8 cellular contexts compared by ENCODE assay signal in the genomic region with DNA sequence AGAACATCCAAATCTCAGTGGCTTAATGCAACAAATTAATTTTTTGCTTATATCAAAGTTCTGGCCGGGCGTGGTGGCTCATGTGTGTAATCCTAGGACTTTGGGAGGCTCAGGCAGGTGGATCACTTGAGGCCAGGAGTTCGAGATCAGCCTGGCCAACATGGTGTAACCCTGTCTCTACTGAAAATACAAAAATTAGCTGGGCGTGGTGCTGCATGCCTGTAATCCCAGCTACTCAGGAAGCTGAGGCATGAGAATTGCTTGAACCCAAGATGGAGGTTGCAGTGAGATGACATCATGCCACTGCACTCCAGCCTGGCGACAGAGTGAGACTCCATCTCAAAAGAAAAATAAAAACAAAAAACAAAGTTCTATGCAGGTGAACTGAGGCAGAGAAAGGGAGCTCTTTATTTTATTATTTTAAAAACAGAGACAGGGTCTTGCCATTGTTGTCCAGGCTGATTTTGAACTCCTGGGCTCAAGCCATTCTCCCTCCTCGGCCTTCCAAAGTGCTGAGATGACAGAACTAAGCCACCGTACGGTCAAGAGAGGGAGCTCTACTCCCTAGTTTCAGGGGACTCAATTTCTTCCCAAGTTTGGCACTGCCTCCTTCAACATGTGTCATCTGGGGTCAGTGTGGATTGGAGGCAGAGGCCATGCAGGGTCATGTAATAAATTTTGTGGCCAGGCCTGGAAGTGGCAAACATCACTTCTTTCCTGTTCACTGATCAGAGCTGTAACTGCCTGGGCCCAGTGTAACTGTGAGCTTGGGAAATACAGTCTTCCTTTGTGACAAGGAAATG. TPM values are rescaled to one million over a fixed set of nuclear protein-coding genes. Genes with fewer than 3 reads are reported as not detected.
A peak's percentile ranks its signal among the peaks of the same experiment; 100 is the strongest.
DNase-seq lines count a peak whose midpoint lies in the region; ATAC-seq and TF ChIP-seq lines count a peak whose summit lies in the region.

No MANE protein-coding gene starts in this region.

- TF ChIP-seq CTCF in LNCaP clone FGC (IDR thresholded peaks at IDR 0.05; ENCODE audit: control insufficient read depth, extremely low read depth, insufficient read depth) = peak; percentile 70

- CTCF ChIA-PET in activated CD8-positive, alpha-beta memory T cell treated with anti-CD3 and anti-CD28 coated beads, Interleukin-2, amount 10 ng/mL, durations not matched to agents 7 days and 5 days (lab: Charles Lee) = interaction anchor here (1.1 to 1.6 kb wide), 7 partner anchors 22 to 338 kb away, joined by 3 to 8 read pairs (median 3); no protein-coding TSS in a partner anchor

- H3K4me3 Mint-ChIP-seq in activated CD8-positive, alpha-beta memory T cell treated with anti-CD3 and anti-CD28 coated beads, Interleukin-2, amount 10 ng/mL, durations not matched to agents 7 days and 5 days = peak overlapping the region; percentile 10
- H3K4me3 Mint-ChIP-seq in immature natural killer cell = peak overlapping the region; percentile 46 to 89 (median 85)

- H3K36me3 Mint-ChIP-seq in activated CD8-positive, alpha-beta memory T cell treated with anti-CD3 and anti-CD28 coated beads, Interleukin-2, amount 10 ng/mL, durations not matched to agents 7 days and 5 days = peaks cover 11% of the 10 kb centered on the region
- peaks cover 5 to 26% (median 21%) of the 10 kb centered on the region in 3 donors for H3K36me3 Mint-ChIP-seq in immature natural killer cell

- H3K27ac Mint-ChIP-seq in activated CD8-positive, alpha-beta memory T cell treated with anti-CD3 and anti-CD28 coated beads, Interleukin-2, amount 10 ng/mL, durations not matched to agents 7 days and 5 days = peak overlapping the region; percentile 37
- H3K27ac Mint-ChIP-seq in immature natural killer cell = peak overlapping the region in 5 of 6 donors; percentile 15 to 68 (median 49)

- H3K27ac ChIP-seq in substantia nigra (ENCODE audit: low read depth, low read length, poor library complexity, severe bottlenecking) = peak overlapping the region; percentile 66

- H3K27me3 Mint-ChIP-seq in activated CD8-positive, alpha-beta memory T cell treated with anti-CD3 and anti-CD28 coated beads, Interleukin-2, amount 10 ng/mL, durations not matched to agents 7 days and 5 days = no peaks in the 10 kb centered on the region
- H3K27me3 Mint-ChIP-seq in immature natural killer cell (ENCODE audit: low read depth in 3 of 3) = peaks cover 0 to 3% (median 2%) of the 10 kb centered on the region in 3 donors

- no peak for DNase-seq in activated CD8-positive, alpha-beta memory T cell treated with anti-CD3 and anti-CD28 coated beads, Interleukin-2, amount 10 ng/mL, durations not matched to agents 7 days and 5 days
- no peak for DNase-seq in activated CD8-positive, alpha-beta memory T cell treated with anti-CD3 and anti-CD28 coated beads, Interleukin-2, amount 50 U/mL, for 48 hours
- DNase-seq in LNCaP clone FGC (ENCODE audit: low read depth) (peak; percentile 88), amniotic epithelial cell (ENCODE audit: low read depth) (peak; percentile 66), immature natural killer cell (peak in 1 of 3 donors; percentile 13), substantia nigra (lab: John Stamatoyannopoulos, UW) (peak in 30 of 49 donors; percentile 8 to 73 (median 38)), ecto neural progenitor cell (ENCODE audit: low spot score) (no peak)
- no peak for DNase-seq in stimulated activated CD4-positive, alpha-beta T cell treated with anti-CD3 and anti-CD28 coated beads, Interleukin-12 subunit alpha, Interleukin-12 subunit beta, amount 100 ng/mL, for 4 hours

- ATAC-seq in activated CD8-positive, alpha-beta memory T cell treated with anti-CD3 and anti-CD28 coated beads, Interleukin-2, amount 10 ng/mL, durations not matched to agents 7 days and 5 days = no peak

- H3K4me3 ChIP-seq in LNCaP clone FGC (ENCODE audit: low read depth, low read length) = no peak overlapping the region

- H3K9me3 Mint-ChIP-seq in activated CD8-positive, alpha-beta memory T cell treated with anti-CD3 and anti-CD28 coated beads, Interleukin-2, amount 10 ng/mL, durations not matched to agents 7 days and 5 days (ENCODE audit: low read depth) = no peaks in the 10 kb centered on the region
- no peaks in the 10 kb centered on the region for H3K9me3 Mint-ChIP-seq in immature natural killer cell

- peaks cover 33% of the 10 kb centered on the region for H3K4me1 Mint-ChIP-seq in activated CD8-positive, alpha-beta memory T cell treated with anti-CD3 and anti-CD28 coated beads, Interleukin-2, amount 10 ng/mL, durations not matched to agents 7 days and 5 days
- peaks cover 29 to 36% of the 10 kb centered on the region in 2 donors for H3K4me1 Mint-ChIP-seq in immature natural killer cell

RNA-seq across cellular contexts. Expression of a gene that starts 2.4 kb away (rescaled TPM):
- total RNA-seq in activated CD8-positive, alpha-beta memory T cell treated with anti-CD3 and anti-CD28 coated beads, Interleukin-2, amount 10 ng/mL, durations not matched to agents 7 days and 5 days = 10 to 100 TPM; 18.3 to 23.2 TPM
- polyA plus RNA-seq in immature natural killer cell = 10 to 100 TPM; 27.8 to 37.1 (median 33.9) TPM

RNA-seq across cellular contexts. Expression of a gene that starts 21.4 kb away (rescaled TPM):
- 100 to 1,000 TPM; 165 to 170 TPM for total RNA-seq in activated CD8-positive, alpha-beta memory T cell treated with anti-CD3 and anti-CD28 coated beads, Interleukin-2, amount 10 ng/mL, durations not matched to agents 7 days and 5 days
- 1,000 to 10,000 TPM in 1 of 3 donors, 100 to 1,000 TPM in 2; 742 to 1,051 (median 942) TPM for polyA plus RNA-seq in immature natural killer cell

RNA-seq across cellular contexts. Expression of a gene that starts 34.5 kb away (rescaled TPM):
- total RNA-seq in activated CD8-positive, alpha-beta memory T cell treated with anti-CD3 and anti-CD28 coated beads, Interleukin-2, amount 10 ng/mL, durations not matched to agents 7 days and 5 days = under 1 TPM in 1 of 2 experiments, not detected in 1; 0.32 TPM
- polyA plus RNA-seq in immature natural killer cell = not detected

Comparison
In these comparisons a context has a peak if more than half of its experiments do, and no peak if none do; other contexts are left out.
1. DNase-seq: peak in LNCaP clone FGC (single experiment), amniotic epithelial cell (single experiment) and substantia nigra (30 of 49); none in activated CD8-positive, alpha-beta memory T cell treated with anti-CD3 and anti-CD28 coated beads, Interleukin-2, amount 10 ng/mL, durations not matched to agents 7 days and 5 days (single experiment), activated CD8-positive, alpha-beta memory T cell treated with anti-CD3 and anti-CD28 coated beads, Interleukin-2, amount 50 U/mL, for 48 hours (single experiment), ecto neural progenitor cell (single experiment) and stimulated activated CD4-positive, alpha-beta T cell treated with anti-CD3 and anti-CD28 coated beads, Interleukin-12 subunit alpha, Interleukin-12 subunit beta, amount 100 ng/mL, for 4 hours (single experiment).